1 cellular context compared by ENCODE assay signal in genomic region chr11:118251858-118252652, GRCh38.
TF ChIP-seq lines count a peak whose summit lies in the region.

A gene with protein sequence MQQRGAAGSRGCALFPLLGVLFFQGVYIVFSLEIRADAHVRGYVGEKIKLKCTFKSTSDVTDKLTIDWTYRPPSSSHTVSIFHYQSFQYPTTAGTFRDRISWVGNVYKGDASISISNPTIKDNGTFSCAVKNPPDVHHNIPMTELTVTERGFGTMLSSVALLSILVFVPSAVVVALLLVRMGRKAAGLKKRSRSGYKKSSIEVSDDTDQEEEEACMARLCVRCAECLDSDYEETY (minus strand): TSS chr11:118252365. CDS start chr11:118252294, 71 bp downstream.

TF ChIP-seq in HepG2, 621 proteins besides CTCF, POLR2A, EP300 and RAD21 (continued from another document and continues in another):
- TF ChIP-seq ZNF282 (IDR thresholded peaks at IDR 0.05; ENCODE audit: partially characterized antibody) = no peak
- 0 out of 2 replicates have a peak, but pooled peaks have one; percentile 35 for TF ChIP-seq BCL3 (CRISPR knock-in tag; IDR thresholded peaks at IDR 0.05)
- TF ChIP-seq, protein P1, sequence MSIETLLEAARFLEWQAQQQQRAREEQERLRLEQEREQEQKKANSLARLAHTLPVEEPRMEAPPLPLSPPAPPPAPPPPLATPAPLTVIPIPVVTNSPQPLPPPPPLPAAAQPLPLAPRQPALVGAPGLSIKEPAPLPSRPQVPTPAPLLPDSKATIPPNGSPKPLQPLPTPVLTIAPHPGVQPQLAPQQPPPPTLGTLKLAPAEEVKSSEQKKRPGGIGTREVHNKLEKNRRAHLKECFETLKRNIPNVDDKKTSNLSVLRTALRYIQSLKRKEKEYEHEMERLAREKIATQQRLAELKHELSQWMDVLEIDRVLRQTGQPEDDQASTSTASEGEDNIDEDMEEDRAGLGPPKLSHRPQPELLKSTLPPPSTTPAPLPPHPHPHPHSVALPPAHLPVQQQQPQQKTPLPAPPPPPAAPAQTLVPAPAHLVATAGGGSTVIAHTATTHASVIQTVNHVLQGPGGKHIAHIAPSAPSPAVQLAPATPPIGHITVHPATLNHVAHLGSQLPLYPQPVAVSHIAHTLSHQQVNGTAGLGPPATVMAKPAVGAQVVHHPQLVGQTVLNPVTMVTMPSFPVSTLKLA (IDR thresholded peaks at IDR 0.05) = no peak
- no peak for TF ChIP-seq AKAP8 (CRISPR knock-in tag; IDR thresholded peaks at IDR 0.05)
- no peak for TF ChIP-seq SNRNP70 (IDR thresholded peaks at IDR 0.05; ENCODE audit: low read depth, low read length)
- TF ChIP-seq NR2F6 (IDR thresholded peaks at IDR 0.05) = no peak
- no peak for TF ChIP-seq NR2F6 (CRISPR knock-in tag; IDR thresholded peaks at IDR 0.05)
- TF ChIP-seq, protein P2, sequence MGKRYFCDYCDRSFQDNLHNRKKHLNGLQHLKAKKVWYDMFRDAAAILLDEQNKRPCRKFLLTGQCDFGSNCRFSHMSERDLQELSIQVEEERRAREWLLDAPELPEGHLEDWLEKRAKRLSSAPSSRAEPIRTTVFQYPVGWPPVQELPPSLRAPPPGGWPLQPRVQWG (CRISPR knock-in tag; IDR thresholded peaks at IDR 0.05; ENCODE audit: borderline replicate concordance, low read depth) = no peak
- TF ChIP-seq SRF (IDR thresholded peaks at IDR 0.05; ENCODE audit: low read depth, low read length) = no peak
- TF ChIP-seq, protein P3, sequence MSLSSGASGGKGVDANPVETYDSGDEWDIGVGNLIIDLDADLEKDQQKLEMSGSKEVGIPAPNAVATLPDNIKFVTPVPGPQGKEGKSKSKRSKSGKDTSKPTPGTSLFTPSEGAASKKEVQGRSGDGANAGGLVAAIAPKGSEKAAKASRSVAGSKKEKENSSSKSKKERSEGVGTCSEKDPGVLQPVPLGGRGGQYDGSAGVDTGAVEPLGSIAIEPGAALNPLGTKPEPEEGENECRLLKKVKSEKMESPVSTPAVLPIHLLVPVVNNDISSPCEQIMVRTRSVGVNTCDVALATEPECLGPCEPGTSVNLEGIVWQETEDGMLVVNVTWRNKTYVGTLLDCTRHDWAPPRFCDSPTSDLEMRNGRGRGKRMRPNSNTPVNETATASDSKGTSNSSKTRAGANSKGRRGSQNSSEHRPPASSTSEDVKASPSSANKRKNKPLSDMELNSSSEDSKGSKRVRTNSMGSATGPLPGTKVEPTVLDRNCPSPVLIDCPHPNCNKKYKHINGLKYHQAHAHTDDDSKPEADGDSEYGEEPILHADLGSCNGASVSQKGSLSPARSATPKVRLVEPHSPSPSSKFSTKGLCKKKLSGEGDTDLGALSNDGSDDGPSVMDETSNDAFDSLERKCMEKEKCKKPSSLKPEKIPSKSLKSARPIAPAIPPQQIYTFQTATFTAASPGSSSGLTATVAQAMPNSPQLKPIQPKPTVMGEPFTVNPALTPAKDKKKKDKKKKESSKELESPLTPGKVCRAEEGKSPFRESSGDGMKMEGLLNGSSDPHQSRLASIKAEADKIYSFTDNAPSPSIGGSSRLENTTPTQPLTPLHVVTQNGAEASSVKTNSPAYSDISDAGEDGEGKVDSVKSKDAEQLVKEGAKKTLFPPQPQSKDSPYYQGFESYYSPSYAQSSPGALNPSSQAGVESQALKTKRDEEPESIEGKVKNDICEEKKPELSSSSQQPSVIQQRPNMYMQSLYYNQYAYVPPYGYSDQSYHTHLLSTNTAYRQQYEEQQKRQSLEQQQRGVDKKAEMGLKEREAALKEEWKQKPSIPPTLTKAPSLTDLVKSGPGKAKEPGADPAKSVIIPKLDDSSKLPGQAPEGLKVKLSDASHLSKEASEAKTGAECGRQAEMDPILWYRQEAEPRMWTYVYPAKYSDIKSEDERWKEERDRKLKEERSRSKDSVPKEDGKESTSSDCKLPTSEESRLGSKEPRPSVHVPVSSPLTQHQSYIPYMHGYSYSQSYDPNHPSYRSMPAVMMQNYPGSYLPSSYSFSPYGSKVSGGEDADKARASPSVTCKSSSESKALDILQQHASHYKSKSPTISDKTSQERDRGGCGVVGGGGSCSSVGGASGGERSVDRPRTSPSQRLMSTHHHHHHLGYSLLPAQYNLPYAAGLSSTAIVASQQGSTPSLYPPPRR (CRISPR knock-in tag; IDR thresholded peaks at IDR 0.05; ENCODE audit: borderline replicate concordance) = no peak
- no peak for TF ChIP-seq RELA (CRISPR knock-in tag; IDR thresholded peaks at IDR 0.05)
- peak; percentile 64; the same call in 1 of the 2 replicates for TF ChIP-seq ZNF891 (CRISPR knock-in tag; IDR thresholded peaks at IDR 0.05)
- TF ChIP-seq ATRX (CRISPR knock-in tag; IDR thresholded peaks at IDR 0.05; ENCODE audit: borderline replicate concordance) = no peak
- no peak for TF ChIP-seq ZNF432 (CRISPR knock-in tag; IDR thresholded peaks at IDR 0.05; ENCODE audit: borderline replicate concordance)
- TF ChIP-seq EEA1 (CRISPR knock-in tag; IDR thresholded peaks at IDR 0.05; ENCODE audit: borderline replicate concordance) = no peak
- TF ChIP-seq ZNF749 (CRISPR knock-in tag; IDR thresholded peaks at IDR 0.05; ENCODE audit: borderline replicate concordance) = no peak
- TF ChIP-seq CSRNP1 (CRISPR knock-in tag; IDR thresholded peaks at IDR 0.05) = no peak
- TF ChIP-seq, protein P4, sequence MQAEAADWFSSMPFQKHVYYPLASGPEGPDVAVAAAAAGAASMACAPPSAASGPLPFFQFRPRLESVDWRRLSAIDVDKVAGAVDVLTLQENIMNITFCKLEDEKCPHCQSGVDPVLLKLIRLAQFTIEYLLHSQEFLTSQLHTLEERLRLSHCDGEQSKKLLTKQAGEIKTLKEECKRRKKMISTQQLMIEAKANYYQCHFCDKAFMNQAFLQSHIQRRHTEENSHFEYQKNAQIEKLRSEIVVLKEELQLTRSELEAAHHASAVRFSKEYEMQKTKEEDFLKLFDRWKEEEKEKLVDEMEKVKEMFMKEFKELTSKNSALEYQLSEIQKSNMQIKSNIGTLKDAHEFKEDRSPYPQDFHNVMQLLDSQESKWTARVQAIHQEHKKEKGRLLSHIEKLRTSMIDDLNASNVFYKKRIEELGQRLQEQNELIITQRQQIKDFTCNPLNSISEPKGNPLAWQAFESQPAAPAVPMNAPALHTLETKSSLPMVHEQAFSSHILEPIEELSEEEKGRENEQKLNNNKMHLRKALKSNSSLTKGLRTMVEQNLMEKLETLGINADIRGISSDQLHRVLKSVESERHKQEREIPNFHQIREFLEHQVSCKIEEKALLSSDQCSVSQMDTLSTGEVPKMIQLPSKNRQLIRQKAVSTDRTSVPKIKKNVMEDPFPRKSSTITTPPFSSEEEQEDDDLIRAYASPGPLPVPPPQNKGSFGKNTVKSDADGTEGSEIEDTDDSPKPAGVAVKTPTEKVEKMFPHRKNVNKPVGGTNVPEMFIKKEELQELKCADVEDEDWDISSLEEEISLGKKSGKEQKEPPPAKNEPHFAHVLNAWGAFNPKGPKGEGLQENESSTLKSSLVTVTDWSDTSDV (CRISPR knock-in tag; IDR thresholded peaks at IDR 0.05) = 0 out of 2 replicates have a peak, but pooled peaks have one; percentile 54
- TF ChIP-seq ZNF776 (CRISPR knock-in tag; IDR thresholded peaks at IDR 0.05) = no peak
- TF ChIP-seq ZNF839 (CRISPR knock-in tag; IDR thresholded peaks at IDR 0.05; ENCODE audit: borderline replicate concordance) = peak; percentile 99
- TF ChIP-seq, protein P5, sequence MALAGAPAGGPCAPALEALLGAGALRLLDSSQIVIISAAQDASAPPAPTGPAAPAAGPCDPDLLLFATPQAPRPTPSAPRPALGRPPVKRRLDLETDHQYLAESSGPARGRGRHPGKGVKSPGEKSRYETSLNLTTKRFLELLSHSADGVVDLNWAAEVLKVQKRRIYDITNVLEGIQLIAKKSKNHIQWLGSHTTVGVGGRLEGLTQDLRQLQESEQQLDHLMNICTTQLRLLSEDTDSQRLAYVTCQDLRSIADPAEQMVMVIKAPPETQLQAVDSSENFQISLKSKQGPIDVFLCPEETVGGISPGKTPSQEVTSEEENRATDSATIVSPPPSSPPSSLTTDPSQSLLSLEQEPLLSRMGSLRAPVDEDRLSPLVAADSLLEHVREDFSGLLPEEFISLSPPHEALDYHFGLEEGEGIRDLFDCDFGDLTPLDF (CRISPR knock-in tag; IDR thresholded peaks at IDR 0.05) = no peak
- TF ChIP-seq PHF20 (CRISPR knock-in tag; IDR thresholded peaks at IDR 0.05) = peak; percentile 91
- TF ChIP-seq AHR (CRISPR knock-in tag; IDR thresholded peaks at IDR 0.05) = no peak
- no peak for TF ChIP-seq ZNF572 (CRISPR knock-in tag; IDR thresholded peaks at IDR 0.05)
- no peak for TF ChIP-seq ZNF337 (CRISPR knock-in tag; IDR thresholded peaks at IDR 0.05; ENCODE audit: borderline replicate concordance, low read depth)
- TF ChIP-seq ZNF563 (CRISPR knock-in tag; IDR thresholded peaks at IDR 0.05) = no peak; the same call in 1 of the 2 replicates
- no peak for TF ChIP-seq ZNF577 (CRISPR knock-in tag; IDR thresholded peaks at IDR 0.05; ENCODE audit: borderline replicate concordance, low read depth)
- TF ChIP-seq GFI1 (CRISPR knock-in tag; IDR thresholded peaks at IDR 0.05; ENCODE audit: borderline replicate concordance) = 0 out of 2 replicates have a peak, but pooled peaks have one; percentile 22
- no peak for TF ChIP-seq NONO (IDR thresholded peaks at IDR 0.05)
- TF ChIP-seq NONO (CRISPR knock-in tag; conservative IDR thresholded peaks at IDR 0.05) = peak; percentile 66
- no peak for TF ChIP-seq HNRNPL (IDR thresholded peaks at IDR 0.05; ENCODE audit: low read depth, low read length)
- TF ChIP-seq PHB2 (IDR thresholded peaks at IDR 0.05; ENCODE audit: partially characterized antibody) = no peak
- peak; percentile 82 for TF ChIP-seq ETV5 (CRISPR knock-in tag; IDR thresholded peaks at IDR 0.05; ENCODE audit: borderline replicate concordance)
- TF ChIP-seq, protein P6, sequence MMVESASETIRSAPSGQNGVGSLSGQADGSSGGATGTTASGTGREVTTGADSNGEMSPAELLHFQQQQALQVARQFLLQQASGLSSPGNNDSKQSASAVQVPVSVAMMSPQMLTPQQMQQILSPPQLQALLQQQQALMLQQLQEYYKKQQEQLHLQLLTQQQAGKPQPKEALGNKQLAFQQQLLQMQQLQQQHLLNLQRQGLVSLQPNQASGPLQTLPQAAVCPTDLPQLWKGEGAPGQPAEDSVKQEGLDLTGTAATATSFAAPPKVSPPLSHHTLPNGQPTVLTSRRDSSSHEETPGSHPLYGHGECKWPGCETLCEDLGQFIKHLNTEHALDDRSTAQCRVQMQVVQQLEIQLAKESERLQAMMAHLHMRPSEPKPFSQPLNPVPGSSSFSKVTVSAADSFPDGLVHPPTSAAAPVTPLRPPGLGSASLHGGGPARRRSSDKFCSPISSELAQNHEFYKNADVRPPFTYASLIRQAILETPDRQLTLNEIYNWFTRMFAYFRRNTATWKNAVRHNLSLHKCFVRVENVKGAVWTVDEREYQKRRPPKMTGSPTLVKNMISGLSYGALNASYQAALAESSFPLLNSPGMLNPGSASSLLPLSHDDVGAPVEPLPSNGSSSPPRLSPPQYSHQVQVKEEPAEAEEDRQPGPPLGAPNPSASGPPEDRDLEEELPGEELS (CRISPR knock-in tag; IDR thresholded peaks at IDR 0.05) = no peak
- peak; percentile 88; the same call in 1 of the 2 replicates for TF ChIP-seq IRF9 (CRISPR knock-in tag; IDR thresholded peaks at IDR 0.05; ENCODE audit: borderline replicate concordance)
- TF ChIP-seq HMG20B (CRISPR knock-in tag; conservative IDR thresholded peaks at IDR 0.05) = no peak
- peak; percentile 89; the same call in 1 of the 2 replicates for TF ChIP-seq WIZ (CRISPR knock-in tag; IDR thresholded peaks at IDR 0.05)
- no peak; the same call in 1 of the 2 replicates for TF ChIP-seq CEBPG (CRISPR knock-in tag; IDR thresholded peaks at IDR 0.05)
- TF ChIP-seq ZSCAN9 (CRISPR knock-in tag; IDR thresholded peaks at IDR 0.05; ENCODE audit: borderline replicate concordance) = no peak
- TF ChIP-seq ZGPAT (CRISPR knock-in tag; IDR thresholded peaks at IDR 0.05) = peak; percentile 57
